Comparison of ENCODE assay signal across 19 cellular contexts in genomic region chr1:20555025-20555757, GRCh38. TPM values are rescaled to one million over a fixed set of nuclear protein-coding genes. Genes with fewer than 3 reads are reported as not detected.
DNase-seq lines count a peak whose midpoint lies in the region; ATAC-seq and TF ChIP-seq lines count a peak whose summit lies in the region.
"Had no signal": no experiment of that assay in that cellular context is flagged by ENCODE, and none has a peak within 500 bp of the region (broad histone marks: within the 10 kb centered on the region; RNA-seq: fewer than 3 reads in every experiment).

No MANE protein-coding gene starts in this region.

- no peak overlapping the region for H3K27ac Mint-ChIP-seq in MCF 10A (ENCODE audit: low read depth, unreplicated experiment)
- H3K27ac Mint-ChIP-seq: CD14-positive monocyte, GM23338, nephron progenitor cell, T-cell had no signal

- H3K27me3 Mint-ChIP-seq in MCF 10A (ENCODE audit: insufficient read depth, unreplicated experiment), result peaks cover 9% of the 10 kb centered on the region

- CTCF ChIA-PET in mammary epithelial cell (lab: Charles Lee; ENCODE audit: low non-redundant PET) (no interaction called here), MCF 10A (lab: Yijun Ruan, JAX) (no interaction called here)

- peak overlapping the region; percentile 34 for H2AFZ ChIP-seq in mammary epithelial cell (ENCODE audit: low read depth, low read length)
- H2AFZ ChIP-seq: GM23338 had no signal

- POLR2A ChIA-PET in MCF 10A (lab: Yijun Ruan, JAX), result no interaction called here

- H3K36me3 ChIP-seq in mammary epithelial cell (ENCODE audit: insufficient read depth, low read length) (no peaks in the 10 kb centered on the region), right atrium auricular region (no peaks in the 10 kb centered on the region)
- H3K36me3 ChIP-seq: upper lobe of right lung had no signal

- in situ Hi-C loops in mammary epithelial cell (cut with MboI; ENCODE audit: low sequenced_read_pairs in 2 of 2), result no loop called here

- H3K4me3 ChIP-seq in mammary epithelial cell (replicated peaks in 1 of 3; ENCODE audit: insufficient read depth in 1 of 3, low read depth in 2 of 3, low read length in 3 of 3) (no peak overlapping the region), coronary artery (peak overlapping the region; percentile 12), right atrium auricular region (no peak overlapping the region)
- H3K4me3 ChIP-seq: upper lobe of right lung had no signal

- peaks cover 4% of the 10 kb centered on the region for H4K20me1 ChIP-seq in mammary epithelial cell (ENCODE audit: insufficient read depth, low read length)

- dilution Hi-C loops in mammary epithelial cell (cut with HindIII; ENCODE audit: low sequenced_read_pairs), result no loop called here

- H3K27ac ChIP-seq in mammary epithelial cell (ENCODE audit: insufficient read depth, low read depth, low read length) (no peak overlapping the region), coronary artery (peak overlapping the region in 1 of 2 donors; percentile 31), right atrium auricular region (peak overlapping the region; percentile 7 to 29)
- H3K27ac ChIP-seq: KMS-11, upper lobe of right lung had no signal

- ATAC-seq in left colon (no peak), HG02798 (IDR thresholded peaks at IDR 0.05; ENCODE audit: poor library complexity, unreplicated experiment) (no peak)
- ATAC-seq: stimulated activated naive CD8-positive, alpha-beta T cell treated with anti-CD3 and anti-CD28 coated beads, Interleukin-15, Interleukin-2, amounts not matched to agents 100 U/mL and 50 U/mL, for 24 hours; T-cell had no signal

- no peaks in the 10 kb centered on the region for H3K9me3 ChIP-seq in mammary epithelial cell (replicated peaks; ENCODE audit: insufficient read depth, low read length)
- no peaks in the 10 kb centered on the region for H3K9me3 ChIP-seq in right atrium auricular region
- H3K9me3 ChIP-seq: upper lobe of right lung had no signal

- no peaks in the 10 kb centered on the region for H3K4me1 Mint-ChIP-seq in MCF 10A (ENCODE audit: insufficient read depth, unreplicated experiment)

- TF ChIP-seq CTCF in mammary epithelial cell (conservative IDR thresholded peaks at IDR 0.05 in 1 of 2, IDR thresholded peaks at IDR 0.05 in 1 of 2; ENCODE audit: extremely low read depth in 1 of 2, insufficient read depth in 1 of 2, low read depth in 1 of 2, low read length in 2 of 2), result no peak
- TF ChIP-seq CTCF in MCF 10A (IDR thresholded peaks at IDR 0.05; ENCODE audit: unreplicated experiment), result no peak
- no peak for TF ChIP-seq CTCF in coronary artery (IDR thresholded peaks at IDR 0.05)
- no peak for TF ChIP-seq CTCF in right atrium auricular region (IDR thresholded peaks at IDR 0.05)

- peaks cover 19% of the 10 kb centered on the region for H3K4me1 ChIP-seq in mammary epithelial cell (ENCODE audit: insufficient read depth, low read length)
- peaks cover 0 to 32% of the 10 kb centered on the region in 2 donors for H3K4me1 ChIP-seq in right atrium auricular region
- H3K4me1 ChIP-seq: upper lobe of right lung had no signal

- no peaks in the 10 kb centered on the region for H3K79me2 ChIP-seq in mammary epithelial cell (ENCODE audit: insufficient read depth, low read length)

- 43% methylated on average over 7 of the region's 7 CpGs for WGBS in mammary epithelial cell (ENCODE audit: low coverage, missing lambda C conversion rate)

- H3K4me2 ChIP-seq in mammary epithelial cell (ENCODE audit: insufficient read depth, low read depth, low read length), result no peak overlapping the region
- H3K4me2 ChIP-seq: KMS-11 had no signal

- no peak overlapping the region for H3K9ac ChIP-seq in mammary epithelial cell (ENCODE audit: insufficient read depth, low read length)
- H3K9ac ChIP-seq: KMS-11 had no signal

- BruUV-seq in mammary epithelial cell (replicated peaks; lab: Mats Ljungman, UMichigan) (no TSS peak), MCF 10A (replicated peaks; lab: Mats Ljungman, UMichigan) (no TSS peak)

- H3K4me3 Mint-ChIP-seq in MCF 10A (ENCODE audit: unreplicated experiment), result no peak overlapping the region
- H3K4me3 Mint-ChIP-seq: nephron progenitor cell had no signal

- DNase-seq in mammary epithelial cell (no peak), MCF 10A (ENCODE audit: unreplicated experiment) (no peak), coronary artery (ENCODE audit: low spot score) (no peak), right atrium auricular region (ENCODE audit: low spot score) (no peak), NCI-H748 treated with DMSO at 0.1 percent for 48 hours (lab: John Stamatoyannopoulos, UW) (no peak), left colon (no peak), NCI-H526 (lab: John Stamatoyannopoulos, UW) (no peak)
- DNase-seq: activated gamma-delta T cell; amniotic stem cell; DMS 273 treated with DMSO at 0.1 percent for 48 hours; GF-D8; stimulated activated naive CD8-positive, alpha-beta T cell treated with anti-CD3 and anti-CD28 coated beads, Interleukin-15, Interleukin-2, amounts not matched to agents 100 U/mL and 50 U/mL, for 24 hours; T-cell; upper lobe of right lung had no signal

- H3K9me3 Mint-ChIP-seq in MCF 10A (ENCODE audit: unreplicated experiment), result no peaks in the 10 kb centered on the region
- H3K9me3 Mint-ChIP-seq: GM23338, nephron progenitor cell, T-cell had no signal

- H3K36me3 Mint-ChIP-seq in MCF 10A (ENCODE audit: insufficient read depth, unreplicated experiment), result no peaks in the 10 kb centered on the region
- H3K36me3 Mint-ChIP-seq: T-cell had no signal

- H3K27me3 ChIP-seq in mammary epithelial cell (ENCODE audit: insufficient read depth, low read length), result peaks cover 16% of the 10 kb centered on the region
- no peaks in the 10 kb centered on the region for H3K27me3 ChIP-seq in right atrium auricular region

- intact Hi-C loops in mammary epithelial cell (cut with micrococcal nuclease) (no loop called here), MCF 10A (cut with micrococcal nuclease) (no loop called here), left colon (cut with DNase I, micrococcal nuclease) (no loop called here)

RNA-seq across cellular contexts. Expression of gene FAM43B, which starts 2.8 kb away (rescaled TPM):
- total RNA-seq in mammary epithelial cell, result under 1 TPM in 1 of 2 donors, not detected in 1; 0.49 TPM
- polyA plus RNA-seq in mammary epithelial cell, result 0.28 TPM
- polyA minus RNA-seq in mammary epithelial cell, result not detected
- not detected in 2 replicates for total RNA-seq in MCF 10A (2022)
- 1 to 10 TPM; 1.4 to 1.7 TPM for total RNA-seq in right atrium auricular region
- total RNA-seq in left colon, result under 1 TPM; 0.09 to 0.39 TPM
- total RNA-seq: T-cell had no signal
- polyA plus RNA-seq: CD14-positive monocyte had no signal

RNA-seq across cellular contexts. Expression of gene CDA, which starts 33.7 kb away (rescaled TPM):
- 10 to 100 TPM in 1 of 2 donors, 1 to 10 TPM in 1; 2.8 to 91.5 TPM for total RNA-seq in mammary epithelial cell
- polyA plus RNA-seq in mammary epithelial cell, result 371 TPM
- 543 TPM for polyA minus RNA-seq in mammary epithelial cell
- not detected in 2 replicates for total RNA-seq in MCF 10A (2022)
- total RNA-seq in right atrium auricular region, result 1 to 10 TPM; 1.3 to 6.6 TPM
- 100 to 1,000 TPM in 1 of 2 donors, 10 to 100 TPM in 1; 61.3 to 138 TPM for total RNA-seq in left colon

RNA-seq across cellular contexts. Expression of gene MUL1, which starts 47.2 kb away (rescaled TPM):
- total RNA-seq in mammary epithelial cell, result 10 to 100 TPM; 46.6 to 51.7 TPM
- 41.2 TPM for polyA plus RNA-seq in mammary epithelial cell
- polyA minus RNA-seq in mammary epithelial cell, result 36.5 TPM
- 23.4 and 29.9 TPM in 2 replicates for total RNA-seq in MCF 10A (2022)
- 10 to 100 TPM; 37.3 to 47.8 TPM for total RNA-seq in right atrium auricular region
- 10 to 100 TPM; 37.9 to 43.3 TPM for total RNA-seq in left colon
